9 cellular contexts compared by ENCODE assay signal in the genomic region with DNA sequence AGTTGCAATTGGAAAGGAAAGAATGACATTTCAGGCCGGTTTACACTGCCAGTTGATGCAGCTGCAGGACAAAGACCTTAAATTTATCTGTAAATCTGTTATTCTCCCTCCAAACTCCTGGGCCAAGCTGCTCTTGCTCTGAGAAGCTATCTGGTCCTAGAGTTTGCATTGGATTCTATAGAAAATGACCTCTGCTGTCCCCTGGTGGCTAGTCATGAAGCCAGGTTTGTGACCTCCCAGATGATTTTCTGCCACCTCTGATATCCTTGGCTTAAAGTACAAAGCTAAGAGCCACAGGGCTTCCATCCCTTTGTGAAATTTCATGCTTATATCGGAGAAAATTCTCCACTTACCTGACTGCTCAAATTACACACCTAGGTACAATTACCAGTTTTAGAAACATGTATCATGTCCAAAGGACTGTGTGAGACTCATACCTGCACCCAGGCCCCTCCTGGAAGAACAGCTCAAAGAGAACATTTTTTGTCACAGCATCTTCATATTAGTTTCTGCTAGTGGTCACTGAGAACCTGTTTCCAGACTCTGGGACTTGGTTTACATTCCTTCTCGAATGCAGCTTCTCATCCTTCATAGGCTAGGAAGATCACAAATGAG. TPM values are rescaled to one million over a fixed set of nuclear protein-coding genes. Genes with fewer than 3 reads are reported as not detected.
A peak's percentile ranks its signal among the peaks of the same experiment; 100 is the strongest.
DNase-seq lines count a peak whose midpoint lies in the region; TF ChIP-seq lines count a peak whose summit lies in the region.
"Had no signal": no experiment of that assay in that cellular context is flagged by ENCODE, and none has a peak within 500 bp of the region (broad histone marks: within the 10 kb centered on the region; RNA-seq: fewer than 3 reads in every experiment).

No MANE protein-coding gene starts in this region.

- no peaks in the 10 kb centered on the region for H3K9me3 Mint-ChIP-seq in activated CD4-positive, alpha-beta T cell treated with anti-CD3 and anti-CD28 coated beads, Interleukin-2, amount 10 ng/mL, durations not matched to agents 24 days and 14 days
- no peaks in the 10 kb centered on the region for H3K9me3 Mint-ChIP-seq in neural crest cell
- H3K9me3 Mint-ChIP-seq: dendritic cell treated with granulocyte-macrophage colony-stimulating factor and Interleukin-4, amounts not matched to agents 40 ng/mL and 50 ng/mL, for 4 days had no signal

- H3K27ac Mint-ChIP-seq in activated CD4-positive, alpha-beta T cell treated with anti-CD3 and anti-CD28 coated beads, Interleukin-2, amount 10 ng/mL, durations not matched to agents 24 days and 14 days, result no peak overlapping the region
- H3K27ac Mint-ChIP-seq in neural crest cell (ENCODE audit: unreplicated experiment), result no peak overlapping the region
- H3K27ac Mint-ChIP-seq: dendritic cell treated with granulocyte-macrophage colony-stimulating factor and Interleukin-4, amounts not matched to agents 40 ng/mL and 50 ng/mL, for 4 days had no signal

- no peaks in the 10 kb centered on the region for H3K36me3 Mint-ChIP-seq in activated CD4-positive, alpha-beta T cell treated with anti-CD3 and anti-CD28 coated beads, Interleukin-2, amount 10 ng/mL, durations not matched to agents 24 days and 14 days (ENCODE audit: low read depth)
- H3K36me3 Mint-ChIP-seq in neural crest cell (ENCODE audit: low read depth), result no peaks in the 10 kb centered on the region

- H3K27me3 Mint-ChIP-seq in activated CD4-positive, alpha-beta T cell treated with anti-CD3 and anti-CD28 coated beads, Interleukin-2, amount 10 ng/mL, durations not matched to agents 24 days and 14 days, result peaks cover 42% of the 10 kb centered on the region
- peaks cover 23% of the 10 kb centered on the region for H3K27me3 Mint-ChIP-seq in neural crest cell (ENCODE audit: low read depth)

- TF ChIP-seq POLR2A in erythroblast (IDR thresholded peaks at IDR 0.05; ENCODE audit: low read length), result no peak

- peak in 4 of 6 experiments; percentile 3 to 34 (median 17) for DNase-seq in stimulated activated naive CD4-positive, alpha-beta T cell (lab: John Stamatoyannopoulos, UW)
- no peak for DNase-seq in stimulated activated naive CD4-positive, alpha-beta T cell treated with Interleukin-2 at 50 U/mL for 16 hours (lab: John Stamatoyannopoulos, UW)
- DNase-seq in NCI-H1694 (lab: John Stamatoyannopoulos, UW) (peak; percentile 34), erythroblast (lab: John Stamatoyannopoulos, UW) (peak; percentile 58 to 76), neural crest cell (ENCODE audit: low read depth, low spot score) (peak; percentile 47), mesenteric fat pad (ENCODE audit: low spot score) (no peak), GOT3 (lab: John Stamatoyannopoulos, UW) (no peak)
- DNase-seq in activated CD4-positive, alpha-beta T cell treated with anti-CD3 and anti-CD28 coated beads, Interleukin-2, amount 10 ng/mL, durations not matched to agents 24 days and 14 days, result peak; percentile 78

- intact Hi-C loops in activated CD4-positive, alpha-beta T cell treated with anti-CD3 and anti-CD28 coated beads, Interleukin-2, amount 10 ng/mL, durations not matched to agents 24 days and 14 days (cut with micrococcal nuclease), result loop anchor here (1.0 kb wide), 2 partner anchors 105 to 155 kb away; no protein-coding TSS in a partner anchor

- no peak overlapping the region for H3K4me3 Mint-ChIP-seq in activated CD4-positive, alpha-beta T cell treated with anti-CD3 and anti-CD28 coated beads, Interleukin-2, amount 10 ng/mL, durations not matched to agents 24 days and 14 days
- H3K4me3 Mint-ChIP-seq in neural crest cell, result no peak overlapping the region
- H3K4me3 Mint-ChIP-seq: dendritic cell treated with granulocyte-macrophage colony-stimulating factor and Interleukin-4, amounts not matched to agents 40 ng/mL and 50 ng/mL, for 4 days had no signal

- H3K4me1 Mint-ChIP-seq in activated CD4-positive, alpha-beta T cell treated with anti-CD3 and anti-CD28 coated beads, Interleukin-2, amount 10 ng/mL, durations not matched to agents 24 days and 14 days, result no peaks in the 10 kb centered on the region
- peaks cover 11% of the 10 kb centered on the region for H3K4me1 Mint-ChIP-seq in neural crest cell

- TF ChIP-seq CTCF in neural crest cell (conservative IDR thresholded peaks at IDR 0.05), result peak; percentile 75

RNA-seq across cellular contexts. Expression of gene IER3IP1, which starts 28.9 kb away (rescaled TPM):
- 16.0 and 16.2 TPM in 2 replicates for total RNA-seq in activated CD4-positive, alpha-beta T cell treated with anti-CD3 and anti-CD28 coated beads, Interleukin-2, amount 10 ng/mL, durations not matched to agents 24 days and 14 days
- total RNA-seq in neural crest cell (14.2 and 15.9 TPM in 2 replicates), mesenteric fat pad (13.6 TPM)

RNA-seq across cellular contexts. Expression of gene SKOR2, which starts 46.4 kb away (rescaled TPM):
- total RNA-seq in activated CD4-positive, alpha-beta T cell treated with anti-CD3 and anti-CD28 coated beads, Interleukin-2, amount 10 ng/mL, durations not matched to agents 24 days and 14 days, result not detected in 2 replicates
- total RNA-seq in neural crest cell (0.96 and 1.4 TPM in 2 replicates), mesenteric fat pad (not detected)

RNA-seq across cellular contexts. Expression of gene HDHD2, which starts 54.7 kb away (rescaled TPM):
- 37.7 and 40.6 TPM in 2 replicates for total RNA-seq in activated CD4-positive, alpha-beta T cell treated with anti-CD3 and anti-CD28 coated beads, Interleukin-2, amount 10 ng/mL, durations not matched to agents 24 days and 14 days
- total RNA-seq in neural crest cell, result 58.1 and 59.8 TPM in 2 replicates
- 34.8 TPM for total RNA-seq in mesenteric fat pad

Comparison
In these comparisons a context has a peak if more than half of its experiments do, and no peak if none do; other contexts are left out.
1. DNase-seq: peak in stimulated activated naive CD4-positive, alpha-beta T cell (4 of 6), NCI-H1694 (single experiment), activated CD4-positive, alpha-beta T cell treated with anti-CD3 and anti-CD28 coated beads, Interleukin-2, amount 10 ng/mL, durations not matched to agents 24 days and 14 days (single experiment), erythroblast (2 of 2) and neural crest cell (single experiment); none in stimulated activated naive CD4-positive, alpha-beta T cell treated with Interleukin-2 at 50 U/mL for 16 hours (single experiment), mesenteric fat pad (single experiment) and GOT3 (single experiment).